In the genomic region with DNA sequence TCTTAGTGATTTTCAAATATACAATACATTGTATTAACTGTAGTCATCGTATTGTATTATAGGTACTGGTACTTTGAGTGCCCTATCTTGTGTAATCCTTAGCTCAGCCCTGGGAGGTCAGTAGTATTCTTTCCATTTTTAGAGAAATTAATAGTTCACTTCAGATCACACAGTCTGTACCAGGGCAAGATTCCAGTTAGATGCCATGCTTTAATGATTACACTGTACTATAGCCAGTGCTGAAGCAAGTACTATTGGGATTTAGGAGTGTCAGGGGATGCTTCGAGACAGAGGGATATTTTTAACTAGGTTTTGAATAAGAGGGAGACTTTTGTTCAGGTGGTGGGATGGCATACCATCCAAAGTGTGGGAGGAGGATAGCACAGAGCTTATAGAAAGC, we compare ENCODE assay signal across 24 cellular contexts. TPM values are rescaled to one million over a fixed set of nuclear protein-coding genes. Genes with fewer than 3 reads are reported as not detected.
DNase-seq lines count a peak whose midpoint lies in the region; ATAC-seq and TF ChIP-seq lines count a peak whose summit lies in the region.
"Had no signal": no experiment of that assay in that cellular context is flagged by ENCODE, and none has a peak within 500 bp of the region (broad histone marks: within the 10 kb centered on the region; RNA-seq: fewer than 3 reads in every experiment).

No MANE protein-coding gene starts in this region.

- H3K9me3 Mint-ChIP-seq in T-cell = no peaks in the 10 kb centered on the region
- H3K9me3 Mint-ChIP-seq: CD4-positive, alpha-beta T cell had no signal

- no peak for TF ChIP-seq POLR2A in esophagus squamous epithelium (IDR thresholded peaks at IDR 0.05)

- no peaks in the 10 kb centered on the region for H3K9me3 ChIP-seq in left ventricle myocardium inferior (replicated peaks)
- no peaks in the 10 kb centered on the region for H3K9me3 ChIP-seq in esophagus squamous epithelium
- H3K9me3 ChIP-seq: A549; BE2C; BLaER1 treated with 17β-estradiol and CSF1 and Interleukin-3, amounts not matched to agents 10 nM and 100 nM; HAP-1 had no signal

- H3K27ac Mint-ChIP-seq in T-cell = no peak overlapping the region
- H3K27ac Mint-ChIP-seq: CD14-positive monocyte; CD4-positive, alpha-beta T cell; CD8-positive, alpha-beta memory T cell; HFFc6 had no signal

- ATAC-seq in Right ventricle myocardium inferior (peak; percentile 68), HG03039 (IDR thresholded peaks at IDR 0.05; ENCODE audit: unreplicated experiment) (no peak), T-cell (replicated peaks in 1 of 4) (no peak)
- ATAC-seq: A549, GM12878 had no signal

- H3K4me3 ChIP-seq in left ventricle myocardium inferior (no peak overlapping the region), esophagus squamous epithelium (no peak overlapping the region)
- H3K4me3 ChIP-seq: A549; BLaER1 treated with 17β-estradiol and CSF1 and Interleukin-3, amounts not matched to agents 10 nM and 100 nM; GM12878; HAP-1 had no signal

- H3K36me3 ChIP-seq in left ventricle myocardium inferior = no peaks in the 10 kb centered on the region
- no peaks in the 10 kb centered on the region for H3K36me3 ChIP-seq in esophagus squamous epithelium
- H3K36me3 ChIP-seq: BE2C; BLaER1 treated with 17β-estradiol and CSF1 and Interleukin-3, amounts not matched to agents 10 nM and 100 nM; HAP-1 had no signal

- H3K4me3 Mint-ChIP-seq in T-cell = no peak overlapping the region
- H3K4me3 Mint-ChIP-seq: CD14-positive monocyte; CD4-positive, alpha-beta T cell; CD8-positive, alpha-beta memory T cell; HFFc6 had no signal

- peaks cover 1 to 7% of the 10 kb centered on the region in 2 donors for H3K27me3 Mint-ChIP-seq in T-cell

- H3K27ac ChIP-seq in left ventricle myocardium inferior (replicated peaks) (peak overlapping the region; percentile 78), esophagus squamous epithelium (no peak overlapping the region)
- H3K27ac ChIP-seq: A549; BLaER1 treated with 17β-estradiol and CSF1 and Interleukin-3, amounts not matched to agents 10 nM and 100 nM had no signal

- H3K4me1 Mint-ChIP-seq in T-cell = no peaks in the 10 kb centered on the region
- H3K4me1 Mint-ChIP-seq: CD8-positive, alpha-beta memory T cell had no signal

- peaks cover 20% of the 10 kb centered on the region for H3K4me1 ChIP-seq in left ventricle myocardium inferior
- H3K4me1 ChIP-seq in esophagus squamous epithelium = peaks cover 0 to 4% (median 0%) of the 10 kb centered on the region in 3 donors
- H3K4me1 ChIP-seq: A549, HAP-1 had no signal

- no peaks in the 10 kb centered on the region for H3K36me3 Mint-ChIP-seq in T-cell
- H3K36me3 Mint-ChIP-seq: CD14-positive monocyte; CD8-positive, alpha-beta memory T cell had no signal

- 62 to 64% methylated on average over 2 of the region's 2 CpGs for WGBS in esophagus squamous epithelium, 2 donors

- intact Hi-C loops in Right ventricle myocardium inferior (cut with DNase I) (loop anchor here (10.0 kb wide), 1 partner anchor 649 kb away; no protein-coding TSS in a partner anchor), cardiac septum (cut with DNase I) (loop anchor here (5.0 to 10.0 kb wide), 2 partner anchors 131 to 173 kb away; no protein-coding TSS in a partner anchor), left ventricle myocardium inferior (cut with micrococcal nuclease) (no loop called here), esophagus squamous epithelium (cut with DNase I) (no loop called here)

- H3K27me3 ChIP-seq in left ventricle myocardium inferior (ENCODE audit: low read depth) = no peaks in the 10 kb centered on the region
- no peaks in the 10 kb centered on the region for H3K27me3 ChIP-seq in esophagus squamous epithelium
- H3K27me3 ChIP-seq: BE2C; BLaER1 treated with 17β-estradiol and CSF1 and Interleukin-3, amounts not matched to agents 10 nM and 100 nM had no signal

- TF ChIP-seq CTCF in left ventricle myocardium inferior (IDR thresholded peaks at IDR 0.05; ENCODE audit: borderline replicate concordance) (no peak), esophagus squamous epithelium (IDR thresholded peaks at IDR 0.05) (no peak)

- POLR2A ChIA-PET in T-cell (lab: Charles Lee) = interaction anchor here in 1 of 2 donors (0.5 kb wide), 1 partner anchor 13 kb away, joined by 13 read pairs; no protein-coding TSS in a partner anchor

- DNase-seq in Right ventricle myocardium inferior (ENCODE audit: missing footprints) (no peak), cardiac septum (ENCODE audit: low spot score) (no peak), fibroblast of gingiva (ENCODE audit: low read depth) (peak; percentile 34), left ventricle myocardium inferior (no peak), T-cell (no peak), esophagus squamous epithelium (lab: John Stamatoyannopoulos, UW) (no peak)
- DNase-seq: 8988T; ACHN; AML-193; BE2C; CD4-positive, alpha-beta T cell; CD8-positive, alpha-beta memory T cell; DMS 273 treated with DMSO at 0.1 percent for 48 hours; DMS79; EL; GDM1; GOT3; HFFc6 had no signal

- CTCF ChIA-PET in T-cell (lab: Charles Lee) = interaction anchor here in 1 of 2 donors (0.6 kb wide), 1 partner anchor 1421 kb away, joined by 4 read pairs; no protein-coding TSS in a partner anchor

RNA-seq across cellular contexts. Expression of a gene that starts 41.0 kb away (rescaled TPM):
- total RNA-seq in Right ventricle myocardium inferior (76.5 TPM), cardiac septum (64.4 TPM), left ventricle myocardium inferior (61.1 TPM), T-cell (under 1 TPM in 1 of 5 donors, not detected in 4; 0.13 TPM), esophagus squamous epithelium (1 to 10 TPM; 1.3 to 8.0 (median 4.7) TPM)
- total RNA-seq: CD4-positive, alpha-beta T cell; CD8-positive, alpha-beta memory T cell; GM12878 had no signal

Comparison
In these comparisons a context has a peak if more than half of its experiments do, and no peak if none do; other contexts are left out.
1. intact Hi-C loops: an anchor here in Right ventricle myocardium inferior (10.0 kb wide) and cardiac septum (5.0 to 10.0 kb wide); none called in left ventricle myocardium inferior and esophagus squamous epithelium.